Comparison of ENCODE assay signal across 1 cellular context in the genomic region with DNA sequence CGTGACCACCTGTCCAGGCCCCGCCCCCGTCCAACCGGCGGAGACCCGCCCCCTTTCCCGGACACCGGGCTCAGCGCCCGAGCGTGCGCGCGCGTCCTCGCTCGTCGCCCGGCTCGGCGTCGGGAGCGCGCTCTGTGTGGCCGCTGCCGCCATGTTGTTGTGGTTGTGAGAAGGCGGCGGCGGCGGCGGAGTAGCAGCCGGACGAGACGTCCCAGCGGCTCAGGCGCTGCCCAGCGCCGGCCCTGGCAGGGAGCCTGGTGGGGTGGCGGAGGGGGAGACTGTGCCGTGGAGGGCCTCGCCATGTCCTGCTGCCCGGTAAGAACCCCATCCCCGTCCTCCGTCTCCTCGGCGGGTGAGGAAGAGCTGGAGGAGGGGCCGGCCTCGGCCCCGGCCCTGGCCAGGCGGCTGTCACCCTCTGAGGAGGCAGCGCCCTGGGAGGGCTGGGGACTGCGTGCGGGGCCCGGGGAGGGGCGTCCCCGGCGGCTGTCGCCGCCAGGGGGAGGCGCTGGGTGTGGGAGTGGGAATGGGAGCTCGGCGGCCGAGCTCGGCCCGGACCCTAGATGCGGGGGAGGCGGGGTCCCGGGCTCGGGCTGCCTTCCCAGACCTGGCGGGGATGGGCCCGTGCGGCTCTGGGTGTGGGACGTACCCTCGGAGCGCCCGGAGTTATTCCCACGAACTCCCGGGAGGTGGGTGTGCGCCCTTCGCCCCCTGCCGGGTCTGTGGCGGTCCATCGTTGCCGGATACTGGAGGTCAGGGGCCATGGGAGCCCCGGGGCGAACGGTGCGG.
TF ChIP-seq lines count a peak whose summit lies in the region.

MTMR3 (plus strand) TSS at position 130 of the 786 bp plus-strand sequence. CDS start 87,886 bp downstream, outside the sequence.

TF ChIP-seq in K562, 482 proteins besides CTCF, POLR2A, EP300 and RAD21 (continued from another document):
- TF ChIP-seq, protein P1, sequence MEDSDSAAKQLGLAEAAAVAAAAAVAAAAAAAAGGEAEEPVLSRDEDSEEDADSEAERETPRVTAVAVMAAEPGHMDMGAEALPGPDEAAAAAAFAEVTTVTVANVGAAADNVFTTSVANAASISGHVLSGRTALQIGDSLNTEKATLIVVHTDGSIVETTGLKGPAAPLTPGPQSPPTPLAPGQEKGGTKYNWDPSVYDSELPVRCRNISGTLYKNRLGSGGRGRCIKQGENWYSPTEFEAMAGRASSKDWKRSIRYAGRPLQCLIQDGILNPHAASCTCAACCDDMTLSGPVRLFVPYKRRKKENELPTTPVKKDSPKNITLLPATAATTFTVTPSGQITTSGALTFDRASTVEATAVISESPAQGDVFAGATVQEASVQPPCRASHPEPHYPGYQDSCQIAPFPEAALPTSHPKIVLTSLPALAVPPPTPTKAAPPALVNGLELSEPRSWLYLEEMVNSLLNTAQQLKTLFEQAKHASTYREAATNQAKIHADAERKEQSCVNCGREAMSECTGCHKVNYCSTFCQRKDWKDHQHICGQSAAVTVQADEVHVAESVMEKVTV (CRISPR knock-in tag; IDR thresholded peaks at IDR 0.05) = 0 out of 2 replicates have a peak, but pooled peaks have one; percentile 12
